ENCODE assay signal across 22 cellular contexts in genomic region chr5:76368941-76369340, GRCh38. TPM values are rescaled to one million over a fixed set of nuclear protein-coding genes. Genes with fewer than 3 reads are reported as not detected.
DNase-seq lines count a peak whose midpoint lies in the region; ATAC-seq and TF ChIP-seq lines count a peak whose summit lies in the region.
"Had no signal": no experiment of that assay in that cellular context is flagged by ENCODE, and none has a peak within 500 bp of the region (broad histone marks: within the 10 kb centered on the region; RNA-seq: fewer than 3 reads in every experiment).

No MANE protein-coding gene starts in this region.

- H2AFZ ChIP-seq in mammary epithelial cell (ENCODE audit: low read depth, low read length) = no peak overlapping the region

- dilution Hi-C loops in mammary epithelial cell (cut with HindIII; ENCODE audit: low sequenced_read_pairs) = no loop called here

- H3K27ac ChIP-seq in mammary epithelial cell (ENCODE audit: insufficient read depth, low read depth, low read length) = no peak overlapping the region

- no peak for DNase-seq in activated CD4-positive, alpha-beta T cell treated with anti-CD3 and anti-CD28 coated beads for 36 hours
- no peak for DNase-seq in activated CD4-positive, alpha-beta T cell treated with anti-CD3 and anti-CD28 coated beads, Interleukin-2, amount 50 U/mL, for 1 hour
- DNase-seq in activated naive CD4-positive, alpha-beta T cell (lab: John Stamatoyannopoulos, UW) = no peak
- DNase-seq in LoVo (ENCODE audit: low spot score) = peak; percentile 57
- DNase-seq in left colon = no peak
- DNase-seq in NCI-H82 treated with DMSO at 0.1 percent for 48 hours (lab: John Stamatoyannopoulos, UW; ENCODE audit: unreplicated experiment) = no peak
- DNase-seq in mammary epithelial cell = no peak
- DNase-seq: CD4-positive, alpha-beta T cell; DMS153; GDM1; H7; HFFc6; Kasumi-1; NCI-H1105 treated with DMSO at 0.1 percent for 48 hours; NCI-H1694; NCI-H2227 treated with DMSO at 0.1 percent for 48 hours; NCI-H510A treated with DMSO at 0.1 percent for 48 hours; NCI-H774; Right ventricle myocardium superior had no signal

- H3K36me3 Mint-ChIP-seq in activated CD4-positive, alpha-beta T cell treated with anti-CD3 and anti-CD28 coated beads for 36 hours (ENCODE audit: low read depth) = no peaks in the 10 kb centered on the region
- H3K36me3 Mint-ChIP-seq in activated naive CD4-positive, alpha-beta T cell treated with anti-CD3 and anti-CD28 coated beads, Interleukin-2, amount 50 U/mL, for 24 hours = no peaks in the 10 kb centered on the region
- H3K36me3 Mint-ChIP-seq: IgD-negative memory B cell had no signal

- H3K4me3 ChIP-seq in mammary epithelial cell (replicated peaks in 1 of 3; ENCODE audit: insufficient read depth in 1 of 3, low read depth in 2 of 3, low read length in 3 of 3) = no peak overlapping the region

- no peaks in the 10 kb centered on the region for H3K79me2 ChIP-seq in mammary epithelial cell (ENCODE audit: insufficient read depth, low read length)

- H3K9me3 ChIP-seq in mammary epithelial cell (replicated peaks; ENCODE audit: insufficient read depth, low read length) = no peaks in the 10 kb centered on the region

- POLR2A ChIA-PET in activated CD4-positive, alpha-beta T cell treated with anti-CD3 and anti-CD28 coated beads for 36 hours (lab: Charles Lee) = no interaction called here

- ATAC-seq in activated CD4-positive, alpha-beta T cell treated with anti-CD3 and anti-CD28 coated beads for 36 hours = no peak
- ATAC-seq in left colon = peak; percentile 43

- in situ Hi-C loops in mammary epithelial cell (cut with MboI; ENCODE audit: low sequenced_read_pairs in 2 of 2) = no loop called here

- TF ChIP-seq CTCF in mammary epithelial cell (conservative IDR thresholded peaks at IDR 0.05 in 1 of 2, IDR thresholded peaks at IDR 0.05 in 1 of 2; ENCODE audit: extremely low read depth in 1 of 2, insufficient read depth in 1 of 2, low read depth in 1 of 2, low read length in 2 of 2) = no peak

- no peak overlapping the region for H3K4me2 ChIP-seq in mammary epithelial cell (ENCODE audit: insufficient read depth, low read depth, low read length)

- H3K4me1 ChIP-seq in mammary epithelial cell (ENCODE audit: insufficient read depth, low read length) = peaks cover 14% of the 10 kb centered on the region

- H3K9ac ChIP-seq in mammary epithelial cell (ENCODE audit: insufficient read depth, low read length) = no peak overlapping the region

- H3K27me3 Mint-ChIP-seq in activated CD4-positive, alpha-beta T cell treated with anti-CD3 and anti-CD28 coated beads for 36 hours = no peaks in the 10 kb centered on the region
- no peaks in the 10 kb centered on the region for H3K27me3 Mint-ChIP-seq in activated naive CD4-positive, alpha-beta T cell treated with anti-CD3 and anti-CD28 coated beads, Interleukin-2, amount 50 U/mL, for 24 hours
- H3K27me3 Mint-ChIP-seq: CD4-positive, alpha-beta T cell had no signal

- no peaks in the 10 kb centered on the region for H3K27me3 ChIP-seq in mammary epithelial cell (ENCODE audit: insufficient read depth, low read length)

- CTCF ChIA-PET in activated CD4-positive, alpha-beta T cell treated with anti-CD3 and anti-CD28 coated beads for 36 hours (lab: Charles Lee) = interaction anchor here (1.4 to 1.5 kb wide), 2 partner anchors 13 to 23 kb away, joined by 3 to 5 read pairs; no protein-coding TSS in a partner anchor
- CTCF ChIA-PET in mammary epithelial cell (lab: Charles Lee; ENCODE audit: low non-redundant PET) = no interaction called here

- peak overlapping the region; percentile 84 for H3K27ac Mint-ChIP-seq in activated CD4-positive, alpha-beta T cell treated with anti-CD3 and anti-CD28 coated beads for 36 hours
- H3K27ac Mint-ChIP-seq in activated naive CD4-positive, alpha-beta T cell treated with anti-CD3 and anti-CD28 coated beads, Interleukin-2, amount 50 U/mL, for 24 hours = peak overlapping the region; percentile 74
- H3K27ac Mint-ChIP-seq: B cell; CD4-positive, alpha-beta T cell; HFFc6 had no signal

- whole genome bisulfite sequencing in mammary epithelial cell (ENCODE audit: low coverage, missing lambda C conversion rate) = 85% methylated on average over 1 of the region's 1 CpG

- H3K9me3 Mint-ChIP-seq in activated CD4-positive, alpha-beta T cell treated with anti-CD3 and anti-CD28 coated beads for 36 hours (ENCODE audit: low read depth) = no peaks in the 10 kb centered on the region
- H3K9me3 Mint-ChIP-seq in activated naive CD4-positive, alpha-beta T cell treated with anti-CD3 and anti-CD28 coated beads, Interleukin-2, amount 50 U/mL, for 24 hours = no peaks in the 10 kb centered on the region
- H3K9me3 Mint-ChIP-seq: CD4-positive, alpha-beta T cell; HFFc6 had no signal

- intact Hi-C loops in activated CD4-positive, alpha-beta T cell treated with anti-CD3 and anti-CD28 coated beads for 36 hours (cut with DNase I, micrococcal nuclease) = loop anchor here (1.0 kb wide), 2 partner anchors 33 to 100 kb away; no protein-coding TSS in a partner anchor
- intact Hi-C loops in left colon (cut with DNase I, micrococcal nuclease) = no loop called here
- intact Hi-C loops in mammary epithelial cell (cut with micrococcal nuclease) = no loop called here

- H3K36me3 ChIP-seq in mammary epithelial cell (ENCODE audit: insufficient read depth, low read length) = no peaks in the 10 kb centered on the region

- BruUV-seq in mammary epithelial cell (replicated peaks; lab: Mats Ljungman, UMichigan) = no TSS peak

- H3K4me3 Mint-ChIP-seq in activated CD4-positive, alpha-beta T cell treated with anti-CD3 and anti-CD28 coated beads for 36 hours = no peak overlapping the region
- no peak overlapping the region for H3K4me3 Mint-ChIP-seq in activated naive CD4-positive, alpha-beta T cell treated with anti-CD3 and anti-CD28 coated beads, Interleukin-2, amount 50 U/mL, for 24 hours
- H3K4me3 Mint-ChIP-seq: B cell; CD4-positive, alpha-beta T cell; HFFc6; IgD-negative memory B cell had no signal

- H4K20me1 ChIP-seq in mammary epithelial cell (ENCODE audit: insufficient read depth, low read length) = no peaks in the 10 kb centered on the region

- peaks cover 31% of the 10 kb centered on the region for H3K4me1 Mint-ChIP-seq in activated CD4-positive, alpha-beta T cell treated with anti-CD3 and anti-CD28 coated beads for 36 hours
- H3K4me1 Mint-ChIP-seq in activated naive CD4-positive, alpha-beta T cell treated with anti-CD3 and anti-CD28 coated beads, Interleukin-2, amount 50 U/mL, for 24 hours = peaks cover 29% of the 10 kb centered on the region
- H3K4me1 Mint-ChIP-seq: B cell, IgD-negative memory B cell had no signal

RNA-seq across cellular contexts. Expression of gene IQGAP2, which starts 34.1 kb away (rescaled TPM):
- 10 to 100 TPM; 62.7 to 82.7 TPM for total RNA-seq in activated CD4-positive, alpha-beta T cell treated with anti-CD3 and anti-CD28 coated beads for 36 hours
- total RNA-seq in left colon (100 to 1,000 TPM; 104 to 123 TPM), mammary epithelial cell (under 1 TPM in 1 of 2 donors, not detected in 1; 0.83 TPM)
- polyA plus RNA-seq in mammary epithelial cell = 0.05 TPM
- not detected for polyA minus RNA-seq in mammary epithelial cell

Comparison
In these comparisons a context has a peak if more than half of its experiments do, and no peak if none do; other contexts are left out.
1. RNA of gene IQGAP2, which starts 34.1 kb away (total RNA-seq): 104 to 123 TPM in left colon and 62.7 to 82.7 TPM in activated CD4-positive, alpha-beta T cell treated with anti-CD3 and anti-CD28 coated beads for 36 hours; 0.83 TPM in mammary epithelial cell; every median in the first group is over 10 times any median in the second.
2. intact Hi-C loops: an anchor here in activated CD4-positive, alpha-beta T cell treated with anti-CD3 and anti-CD28 coated beads for 36 hours (1.0 kb wide); none called in left colon and mammary epithelial cell.